ENCODE assay signal across 1 cellular context in genomic region chr7:124489925-124490324, GRCh38.
TF ChIP-seq lines count a peak whose summit lies in the region.

No MANE protein-coding gene starts in this region.

TF ChIP-seq in GM23338, 12 proteins besides CTCF, POLR2A, EP300 and RAD21:
- TF ChIP-seq, protein P1, sequence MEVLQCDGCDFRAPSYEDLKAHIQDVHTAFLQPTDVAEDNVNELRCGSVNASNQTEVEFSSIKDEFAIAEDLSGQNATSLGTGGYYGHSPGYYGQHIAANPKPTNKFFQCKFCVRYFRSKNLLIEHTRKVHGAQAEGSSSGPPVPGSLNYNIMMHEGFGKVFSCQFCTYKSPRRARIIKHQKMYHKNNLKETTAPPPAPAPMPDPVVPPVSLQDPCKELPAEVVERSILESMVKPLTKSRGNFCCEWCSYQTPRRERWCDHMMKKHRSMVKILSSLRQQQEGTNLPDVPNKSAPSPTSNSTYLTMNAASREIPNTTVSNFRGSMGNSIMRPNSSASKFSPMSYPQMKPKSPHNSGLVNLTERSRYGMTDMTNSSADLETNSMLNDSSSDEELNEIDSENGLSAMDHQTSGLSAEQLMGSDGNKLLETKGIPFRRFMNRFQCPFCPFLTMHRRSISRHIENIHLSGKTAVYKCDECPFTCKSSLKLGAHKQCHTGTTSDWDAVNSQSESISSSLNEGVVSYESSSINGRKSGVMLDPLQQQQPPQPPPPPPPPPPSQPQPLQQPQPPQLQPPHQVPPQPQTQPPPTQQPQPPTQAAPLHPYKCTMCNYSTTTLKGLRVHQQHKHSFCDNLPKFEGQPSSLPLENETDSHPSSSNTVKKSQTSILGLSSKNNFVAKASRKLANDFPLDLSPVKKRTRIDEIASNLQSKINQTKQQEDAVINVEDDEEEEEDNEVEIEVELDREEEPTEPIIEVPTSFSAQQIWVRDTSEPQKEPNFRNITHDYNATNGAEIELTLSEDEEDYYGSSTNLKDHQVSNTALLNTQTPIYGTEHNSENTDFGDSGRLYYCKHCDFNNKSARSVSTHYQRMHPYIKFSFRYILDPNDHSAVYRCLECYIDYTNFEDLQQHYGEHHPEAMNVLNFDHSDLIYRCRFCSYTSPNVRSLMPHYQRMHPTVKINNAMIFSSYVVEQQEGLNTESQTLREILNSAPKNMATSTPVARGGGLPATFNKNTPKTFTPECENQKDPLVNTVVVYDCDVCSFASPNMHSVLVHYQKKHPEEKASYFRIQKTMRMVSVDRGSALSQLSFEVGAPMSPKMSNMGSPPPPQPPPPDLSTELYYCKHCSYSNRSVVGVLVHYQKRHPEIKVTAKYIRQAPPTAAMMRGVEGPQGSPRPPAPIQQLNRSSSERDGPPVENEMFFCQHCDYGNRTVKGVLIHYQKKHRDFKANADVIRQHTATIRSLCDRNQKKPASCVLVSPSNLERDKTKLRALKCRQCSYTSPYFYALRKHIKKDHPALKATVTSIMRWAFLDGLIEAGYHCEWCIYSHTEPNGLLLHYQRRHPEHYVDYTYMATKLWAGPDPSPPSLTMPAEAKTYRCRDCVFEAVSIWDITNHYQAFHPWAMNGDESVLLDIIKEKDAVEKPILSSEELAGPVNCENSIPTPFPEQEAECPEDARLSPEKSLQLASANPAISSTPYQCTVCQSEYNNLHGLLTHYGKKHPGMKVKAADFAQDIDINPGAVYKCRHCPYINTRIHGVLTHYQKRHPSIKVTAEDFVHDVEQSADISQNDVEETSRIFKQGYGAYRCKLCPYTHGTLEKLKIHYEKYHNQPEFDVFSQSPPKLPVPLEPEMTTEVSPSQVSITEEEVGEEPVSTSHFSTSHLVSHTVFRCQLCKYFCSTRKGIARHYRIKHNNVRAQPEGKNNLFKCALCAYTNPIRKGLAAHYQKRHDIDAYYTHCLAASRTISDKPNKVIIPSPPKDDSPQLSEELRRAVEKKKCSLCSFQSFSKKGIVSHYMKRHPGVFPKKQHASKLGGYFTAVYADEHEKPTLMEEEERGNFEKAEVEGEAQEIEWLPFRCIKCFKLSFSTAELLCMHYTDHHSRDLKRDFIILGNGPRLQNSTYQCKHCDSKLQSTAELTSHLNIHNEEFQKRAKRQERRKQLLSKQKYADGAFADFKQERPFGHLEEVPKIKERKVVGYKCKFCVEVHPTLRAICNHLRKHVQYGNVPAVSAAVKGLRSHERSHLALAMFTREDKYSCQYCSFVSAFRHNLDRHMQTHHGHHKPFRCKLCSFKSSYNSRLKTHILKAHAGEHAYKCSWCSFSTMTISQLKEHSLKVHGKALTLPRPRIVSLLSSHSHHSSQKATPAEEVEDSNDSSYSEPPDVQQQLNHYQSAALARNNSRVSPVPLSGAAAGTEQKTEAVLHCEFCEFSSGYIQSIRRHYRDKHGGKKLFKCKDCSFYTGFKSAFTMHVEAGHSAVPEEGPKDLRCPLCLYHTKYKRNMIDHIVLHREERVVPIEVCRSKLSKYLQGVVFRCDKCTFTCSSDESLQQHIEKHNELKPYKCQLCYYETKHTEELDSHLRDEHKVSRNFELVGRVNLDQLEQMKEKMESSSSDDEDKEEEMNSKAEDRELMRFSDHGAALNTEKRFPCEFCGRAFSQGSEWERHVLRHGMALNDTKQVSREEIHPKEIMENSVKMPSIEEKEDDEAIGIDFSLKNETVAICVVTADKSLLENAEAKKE (CRISPR knock-in tag; IDR thresholded peaks at IDR 0.05): no peak
- no peak for TF ChIP-seq ETS1 (IDR thresholded peaks at IDR 0.05)
- no peak for TF ChIP-seq ZNF114 (CRISPR knock-in tag; IDR thresholded peaks at IDR 0.05)
- no peak for TF ChIP-seq ZNF331 (CRISPR knock-in tag; IDR thresholded peaks at IDR 0.05; ENCODE audit: low read depth)
- TF ChIP-seq EZH2 (IDR thresholded peaks at IDR 0.05; ENCODE audit: low read depth, unreplicated experiment): no peak
- TF ChIP-seq POLR2AphosphoS5 (IDR thresholded peaks at IDR 0.05; ENCODE audit: low read depth): no peak
- TF ChIP-seq CREB1 (CRISPR knock-in tag; IDR thresholded peaks at IDR 0.05; ENCODE audit: low read depth): no peak
- TF ChIP-seq NANOG (IDR thresholded peaks at IDR 0.05; ENCODE audit: borderline replicate concordance): no peak
- no peak for TF ChIP-seq JUNB (IDR thresholded peaks at IDR 0.05; ENCODE audit: unreplicated experiment)
- no peak for TF ChIP-seq STAT1 (IDR thresholded peaks at IDR 0.05; ENCODE audit: unreplicated experiment)
- TF ChIP-seq EZH2phosphoT487 (IDR thresholded peaks at IDR 0.05; ENCODE audit: unreplicated experiment): no peak
- TF ChIP-seq, protein P2, sequence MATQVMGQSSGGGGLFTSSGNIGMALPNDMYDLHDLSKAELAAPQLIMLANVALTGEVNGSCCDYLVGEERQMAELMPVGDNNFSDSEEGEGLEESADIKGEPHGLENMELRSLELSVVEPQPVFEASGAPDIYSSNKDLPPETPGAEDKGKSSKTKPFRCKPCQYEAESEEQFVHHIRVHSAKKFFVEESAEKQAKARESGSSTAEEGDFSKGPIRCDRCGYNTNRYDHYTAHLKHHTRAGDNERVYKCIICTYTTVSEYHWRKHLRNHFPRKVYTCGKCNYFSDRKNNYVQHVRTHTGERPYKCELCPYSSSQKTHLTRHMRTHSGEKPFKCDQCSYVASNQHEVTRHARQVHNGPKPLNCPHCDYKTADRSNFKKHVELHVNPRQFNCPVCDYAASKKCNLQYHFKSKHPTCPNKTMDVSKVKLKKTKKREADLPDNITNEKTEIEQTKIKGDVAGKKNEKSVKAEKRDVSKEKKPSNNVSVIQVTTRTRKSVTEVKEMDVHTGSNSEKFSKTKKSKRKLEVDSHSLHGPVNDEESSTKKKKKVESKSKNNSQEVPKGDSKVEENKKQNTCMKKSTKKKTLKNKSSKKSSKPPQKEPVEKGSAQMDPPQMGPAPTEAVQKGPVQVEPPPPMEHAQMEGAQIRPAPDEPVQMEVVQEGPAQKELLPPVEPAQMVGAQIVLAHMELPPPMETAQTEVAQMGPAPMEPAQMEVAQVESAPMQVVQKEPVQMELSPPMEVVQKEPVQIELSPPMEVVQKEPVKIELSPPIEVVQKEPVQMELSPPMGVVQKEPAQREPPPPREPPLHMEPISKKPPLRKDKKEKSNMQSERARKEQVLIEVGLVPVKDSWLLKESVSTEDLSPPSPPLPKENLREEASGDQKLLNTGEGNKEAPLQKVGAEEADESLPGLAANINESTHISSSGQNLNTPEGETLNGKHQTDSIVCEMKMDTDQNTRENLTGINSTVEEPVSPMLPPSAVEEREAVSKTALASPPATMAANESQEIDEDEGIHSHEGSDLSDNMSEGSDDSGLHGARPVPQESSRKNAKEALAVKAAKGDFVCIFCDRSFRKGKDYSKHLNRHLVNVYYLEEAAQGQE (IDR thresholded peaks at IDR 0.05; ENCODE audit: unreplicated experiment): no peak
TF ChIP-seq in GM23338: peak in this region for 0.
